ENCODE assay signal across 8 cellular contexts in the genomic region with DNA sequence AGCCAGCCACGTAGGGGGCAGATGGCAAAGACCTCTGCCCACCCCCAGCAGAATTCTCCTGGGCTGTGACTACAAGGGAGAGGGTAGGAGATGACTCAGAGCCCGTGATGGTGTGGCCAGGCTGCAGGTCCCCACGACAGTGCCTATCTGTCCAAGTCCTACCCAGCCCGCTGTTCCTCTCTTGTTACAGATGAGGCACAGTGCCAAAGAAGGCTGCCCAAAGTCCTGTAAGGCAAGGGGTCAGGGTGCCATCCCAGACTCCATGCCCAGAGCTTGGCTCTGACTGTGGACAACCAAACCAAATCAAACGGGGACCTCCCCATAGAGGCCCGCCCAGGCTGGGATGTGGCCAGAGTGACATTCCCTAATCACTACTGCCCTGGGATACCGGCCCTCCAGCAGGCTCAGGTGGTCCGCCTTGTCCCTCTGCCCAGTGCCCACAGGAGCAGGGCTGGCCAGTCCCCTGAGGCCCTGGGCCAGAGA. TPM values are rescaled to one million over a fixed set of nuclear protein-coding genes. Genes with fewer than 3 reads are reported as not detected.
DNase-seq lines count a peak whose midpoint lies in the region; ATAC-seq and TF ChIP-seq lines count a peak whose summit lies in the region.

No MANE protein-coding gene starts in this region.

- H3K9me3 ChIP-seq in NT2/D1 (ENCODE audit: insufficient read depth, low read length) = no peaks in the 10 kb centered on the region

- DNase-seq in BJ (ENCODE audit: low read depth) = no peak
- no peak for DNase-seq in NT2/D1 (ENCODE audit: low read depth, low spot score)
- peak; percentile 17 to 27 for DNase-seq in erythroblast (lab: John Stamatoyannopoulos, UW)
- DNase-seq in neural crest cell (ENCODE audit: low read depth, low spot score) = no peak
- DNase-seq in CD1c-positive myeloid dendritic cell (ENCODE audit: extremely low spot score) = no peak
- no peak for DNase-seq in DMS153 treated with DMSO at 0.1 percent for 48 hours (lab: John Stamatoyannopoulos, UW; ENCODE audit: unreplicated experiment)
- DNase-seq in DMS114 treated with DMSO at 0.1 percent for 48 hours (lab: John Stamatoyannopoulos, UW; ENCODE audit: unreplicated experiment) = no peak

- no peaks in the 10 kb centered on the region for H3K9me3 Mint-ChIP-seq in neural crest cell

- no peaks in the 10 kb centered on the region for H3K27me3 Mint-ChIP-seq in neural crest cell (ENCODE audit: low read depth)

- H3K4me1 ChIP-seq in NT2/D1 (ENCODE audit: insufficient read depth, insufficient read length) = peaks cover 58% of the 10 kb centered on the region

- TF ChIP-seq CTCF in BJ (IDR thresholded peaks at IDR 0.05; ENCODE audit: insufficient read depth, low read depth, low read length) (no peak), neural crest cell (conservative IDR thresholded peaks at IDR 0.05) (no peak)

- ATAC-seq in GM18519 (IDR thresholded peaks at IDR 0.05; ENCODE audit: low FRiP score, unreplicated experiment) = no peak

- peak overlapping the region; percentile 98 for H3K4me3 ChIP-seq in BJ (ENCODE audit: low read depth, low read length)
- H3K4me3 ChIP-seq in NT2/D1 (ENCODE audit: insufficient read length, low read depth) = no peak overlapping the region

- H3K4me3 Mint-ChIP-seq in neural crest cell = peak overlapping the region; percentile 91

- no peak overlapping the region for H3K27ac Mint-ChIP-seq in neural crest cell (ENCODE audit: unreplicated experiment)

- H3K27me3 ChIP-seq in BJ (ENCODE audit: control insufficient read depth, insufficient read depth, low read length) (no peaks in the 10 kb centered on the region), NT2/D1 (ENCODE audit: insufficient read depth, insufficient read length) (peaks cover 3% of the 10 kb centered on the region)

- H3K9ac ChIP-seq in NT2/D1 (ENCODE audit: insufficient read length, low read depth) = peak overlapping the region; percentile 93

- H3K36me3 ChIP-seq in BJ (ENCODE audit: control insufficient read depth, insufficient read depth, low read length) (peaks cover 17% of the 10 kb centered on the region), NT2/D1 (ENCODE audit: insufficient read depth, insufficient read length, low read length) (peaks cover 49% of the 10 kb centered on the region)

- H3K4me1 Mint-ChIP-seq in neural crest cell = peaks cover 38% of the 10 kb centered on the region

- CTCF ChIA-PET in BJ (lab: Yijun Ruan, JAX) = interaction anchor here (0.6 to 1.6 kb wide), 2 partner anchors 30 to 94 kb away, joined by 3 to 11 read pairs; no protein-coding TSS in a partner anchor

- POLR2A ChIA-PET in BJ (lab: Charles Lee) = interaction anchor here (0.6 kb wide), 1 partner anchor 138 kb away, joined by 3 read pairs; no protein-coding TSS in a partner anchor

- no peaks in the 10 kb centered on the region for H3K36me3 Mint-ChIP-seq in neural crest cell (ENCODE audit: low read depth)

- TF ChIP-seq POLR2A in erythroblast (IDR thresholded peaks at IDR 0.05; ENCODE audit: low read length) = no peak

RNA-seq across cellular contexts. Expression of a gene that starts 12.6 kb away (rescaled TPM):
- polyA plus RNA-seq in BJ (2011; rRNA removed) = 28.9 and 57.3 TPM in 2 replicates
- polyA minus RNA-seq in BJ (2011; rRNA and poly(A)+ RNA removed) = 26.4 and 33.4 TPM in 2 replicates
- total RNA-seq in neural crest cell = 63.8 and 64.0 TPM in 2 replicates

RNA-seq across cellular contexts. Expression of a gene that starts 45.2 kb away (rescaled TPM):
- not detected in 2 replicates for polyA plus RNA-seq in BJ (2011; rRNA removed)
- polyA minus RNA-seq in BJ (2011; rRNA and poly(A)+ RNA removed) = not detected in 2 replicates
- total RNA-seq in neural crest cell = not detected in 2 replicates

RNA-seq across cellular contexts. Expression of a gene that starts 57.0 kb away (rescaled TPM):
- polyA plus RNA-seq in BJ (2011; rRNA removed) = not detected in 2 replicates
- polyA minus RNA-seq in BJ (2011; rRNA and poly(A)+ RNA removed) = not detected in 2 replicates
- total RNA-seq in neural crest cell = not detected in 2 replicates

Comparison
In these comparisons a context has a peak if more than half of its experiments do, and no peak if none do; other contexts are left out.
1. DNase-seq: peak in erythroblast (2 of 2); none in BJ (single experiment), NT2/D1 (single experiment), neural crest cell (single experiment), CD1c-positive myeloid dendritic cell (single experiment), DMS153 treated with DMSO at 0.1 percent for 48 hours (single experiment) and DMS114 treated with DMSO at 0.1 percent for 48 hours (single experiment).